Comparison of ENCODE assay signal across 18 cellular contexts in genomic region chr17:35555695-35556094, GRCh38. TPM values are rescaled to one million over a fixed set of nuclear protein-coding genes. Genes with fewer than 3 reads are reported as not detected.
A peak's percentile ranks its signal among the peaks of the same experiment; 100 is the strongest.
DNase-seq lines count a peak whose midpoint lies in the region; TF ChIP-seq lines count a peak whose summit lies in the region.
"Had no signal": no experiment of that assay in that cellular context is flagged by ENCODE, and none has a peak within 500 bp of the region (broad histone marks: within the 10 kb centered on the region; RNA-seq: fewer than 3 reads in every experiment).

No MANE protein-coding gene starts in this region.

- TF ChIP-seq RAD21 in Ishikawa (IDR thresholded peaks at IDR 0.05; ENCODE audit: low read depth) (0 out of 2 replicates have a peak, but pooled peaks have one; percentile 15), liver (IDR thresholded peaks at IDR 0.05) (peak; percentile 28 to 43)

- WGBS in liver = 82% methylated on average over 5 of the region's 5 CpGs
- WGBS in thyroid gland, 2 donors = 84 to 93% methylated on average over 5 of the region's 5 CpGs

- H3K9ac ChIP-seq in liver (ENCODE audit: low read depth in 1 of 2, low read length in 2 of 2) = no peak overlapping the region

- no peak for DNase-seq in GM10248 (ENCODE audit: extremely low spot score)
- DNase-seq in astrocyte of the spinal cord (ENCODE audit: low read depth, low spot score) = no peak
- DNase-seq in NCI-H748 treated with DMSO at 0.1 percent for 48 hours (lab: John Stamatoyannopoulos, UW) = no peak
- DNase-seq in thyroid gland = no peak
- no peak for DNase-seq in NCI-H345 (lab: John Stamatoyannopoulos, UW)
- DNase-seq in NCI-H2227 (lab: John Stamatoyannopoulos, UW; ENCODE audit: unreplicated experiment) = no peak
- DNase-seq: activated CD4-positive, alpha-beta T cell treated with anti-CD3 and anti-CD28 coated beads for 1 hour; caudate nucleus; NCI-H446; nephron progenitor cell had no signal

- TF ChIP-seq CTCF in GM10248 (IDR thresholded peaks at IDR 0.05; ENCODE audit: control extremely low read depth, extremely low read depth, low read depth, missing control alignments) (peak; percentile 36), astrocyte of the spinal cord (IDR thresholded peaks at IDR 0.05; ENCODE audit: low read depth, low read length) (peak; percentile 12), liver (IDR thresholded peaks at IDR 0.05; ENCODE audit: low read depth, low read length, missing input control) (no peak), thyroid gland (IDR thresholded peaks at IDR 0.05) (peak in 2 of 6 experiments; percentile 4 to 10)

- TF ChIP-seq POLR2A in thyroid gland (IDR thresholded peaks at IDR 0.05) = no peak

- H3K4me3 ChIP-seq in astrocyte of the spinal cord (ENCODE audit: low read depth, low read length) (no peak overlapping the region), liver (ENCODE audit: low read depth in 1 of 3, low read length in 3 of 3) (no peak overlapping the region), thyroid gland (replicated peaks in 1 of 3) (no peak overlapping the region)
- H3K4me3 ChIP-seq: SJSA1, smooth muscle cell, tibial nerve had no signal

- TF ChIP-seq EP300 in Ishikawa (IDR thresholded peaks at IDR 0.05; ENCODE audit: borderline replicate concordance) = no peak

- in situ Hi-C loops in astrocyte of the spinal cord (cut with HindIII; ENCODE audit: low sequenced_read_pairs) = no loop called here

- H3K36me3 ChIP-seq in liver (ENCODE audit: control insufficient read depth in 4 of 4, insufficient read depth in 3 of 4, low read depth in 1 of 4, low read length in 3 of 4) = no peaks in the 10 kb centered on the region
- no peaks in the 10 kb centered on the region for H3K36me3 ChIP-seq in thyroid gland
- H3K36me3 ChIP-seq: SJSA1, tibial nerve had no signal

- POLR2A ChIA-PET in GM10248 (lab: Yijun Ruan, JAX) = no interaction called here

- H3K27ac ChIP-seq in liver (ENCODE audit: low read depth in 1 of 2, low read length in 2 of 2) = no peak overlapping the region
- H3K27ac ChIP-seq in thyroid gland = no peak overlapping the region
- H3K27ac ChIP-seq: SJSA1, tibial nerve had no signal

- intact Hi-C loops in thyroid gland (cut with DNase I) = no loop called here

- H3K4me1 ChIP-seq in liver (ENCODE audit: control insufficient read depth in 4 of 4, insufficient read depth in 4 of 4, low read length in 3 of 4) (no peaks in the 10 kb centered on the region), thyroid gland (no peaks in the 10 kb centered on the region)
- H3K4me1 ChIP-seq: SJSA1, tibial nerve had no signal

- CTCF ChIA-PET in GM10248 (lab: Yijun Ruan, JAX) = interaction anchor here (1.2 to 4.2 kb wide), 4 partner anchors 11 to 414 kb away, joined by 3 to 20 read pairs (median 4); partner anchors contain the start of gene NLE1

- H3K27me3 ChIP-seq in liver (ENCODE audit: control insufficient read depth in 4 of 4, insufficient read depth in 4 of 4, low read length in 3 of 4) = peaks cover 0 to 2% (median 0%) of the 10 kb centered on the region in 4 donors
- no peaks in the 10 kb centered on the region for H3K27me3 ChIP-seq in thyroid gland

- H3K9me3 ChIP-seq in liver (ENCODE audit: control insufficient read depth in 4 of 4, low read length in 3 of 4) = no peaks in the 10 kb centered on the region
- no peaks in the 10 kb centered on the region for H3K9me3 ChIP-seq in thyroid gland
- H3K9me3 ChIP-seq: SJSA1, tibial nerve had no signal

TF ChIP-seq in Ishikawa, 13 proteins besides CTCF, POLR2A, EP300 and RAD21:
- TF ChIP-seq TCF12 (IDR thresholded peaks at IDR 0.05; ENCODE audit: low read depth) (no peak), NFIC (IDR thresholded peaks at IDR 0.05) (no peak), YY1 (IDR thresholded peaks at IDR 0.05; ENCODE audit: low read depth) (no peak), EGR1 (IDR thresholded peaks at IDR 0.05) (no peak), TEAD4 (IDR thresholded peaks at IDR 0.05) (no peak), FOXM1 (IDR thresholded peaks at IDR 0.05; ENCODE audit: borderline replicate concordance, low read depth) (no peak), MAX (IDR thresholded peaks at IDR 0.05) (no peak)

TF ChIP-seq in liver, 16 proteins besides CTCF, POLR2A, EP300 and RAD21:
- TF ChIP-seq ATF3 (IDR thresholded peaks at IDR 0.05) (no peak), JUND (IDR thresholded peaks at IDR 0.05) (no peak), TAF1 (conservative IDR thresholded peaks at IDR 0.05) (no peak), SP1 (IDR thresholded peaks at IDR 0.05) (no peak), FOXA1 (IDR thresholded peaks at IDR 0.05) (no peak), FOXA2 (IDR thresholded peaks at IDR 0.05) (no peak), REST (IDR thresholded peaks at IDR 0.05) (no peak), HNF4G (IDR thresholded peaks at IDR 0.05) (no peak), YY1 (IDR thresholded peaks at IDR 0.05) (no peak), RXRA (IDR thresholded peaks at IDR 0.05) (no peak), EGR1 (IDR thresholded peaks at IDR 0.05; ENCODE audit: low read depth in 2 of 2) (no peak), GABPA (IDR thresholded peaks at IDR 0.05 in 1 of 2, conservative IDR thresholded peaks at IDR 0.05 in 1 of 2) (no peak), HNF4A (conservative IDR thresholded peaks at IDR 0.05) (no peak), NR2F2 (IDR thresholded peaks at IDR 0.05) (no peak)
TF ChIP-seq in liver: peak in this region for 0.

RNA-seq across cellular contexts. Expression of gene SLFN14, which starts 4.9 kb away (rescaled TPM):
- total RNA-seq in liver (10 to 100 TPM in 1 of 2 donors, under 1 TPM in 1; under 0.01 to 23.7 TPM), thyroid gland (under 1 TPM in 1 of 4 donors, not detected in 3; 0.29 TPM)
- polyA plus RNA-seq in liver = not detected
- total RNA-seq: fibroblast of lung, kidney epithelial cell, LHCN-M2, SJSA1, smooth muscle cell, tibial nerve had no signal
- polyA plus RNA-seq: fibroblast of lung, smooth muscle cell had no signal

RNA-seq across cellular contexts. Expression of gene SLFN12L, which starts 18.2 kb away (rescaled TPM):
- total RNA-seq in liver (1 to 10 TPM in 1 of 2 donors, under 1 TPM in 1; 0.37 to 2.2 TPM), thyroid gland (1 to 10 TPM; 1.2 to 3.5 (median 1.6) TPM)
- under 1 TPM; 0.09 to 0.17 TPM for polyA plus RNA-seq in liver
- total RNA-seq: kidney epithelial cell, LHCN-M2, smooth muscle cell had no signal
- polyA plus RNA-seq: smooth muscle cell had no signal

RNA-seq across cellular contexts. Expression of gene PEX12, which starts 22.7 kb away (rescaled TPM):
- 1 to 10 TPM; 2.3 to 2.4 TPM for total RNA-seq in liver
- 1 to 10 TPM; 2.0 to 3.6 TPM for polyA plus RNA-seq in liver
- 10 to 100 TPM in 2 of 4 donors, 1 to 10 TPM in 2; 6.1 to 12.0 (median 9.8) TPM for total RNA-seq in thyroid gland

RNA-seq across cellular contexts. Expression of gene AP2B1, which starts 31.4 kb away (rescaled TPM):
- total RNA-seq in liver (10 to 100 TPM; 25.4 to 55.6 TPM), thyroid gland (100 to 1,000 TPM; 105 to 162 (median 122) TPM)
- polyA plus RNA-seq in liver = 10 to 100 TPM in 1 of 2 donors, 1 to 10 TPM in 1; 8.7 to 19.2 TPM
